In genomic region chr1:167936930-167937708, GRCh38 we compare ENCODE assay signal across 1 cellular context.
TF ChIP-seq lines count a peak whose summit lies in the region.

Gene MPC2 (minus strand): TSS chr1:167937072. CDS start chr1:167935841, 1,231 bp downstream.

TF ChIP-seq in H1, 55 proteins besides CTCF, POLR2A, EP300 and RAD21:
- peak; percentile 13; the same call in 1 of the 2 replicates for TF ChIP-seq KDM1A (IDR thresholded peaks at IDR 0.05; ENCODE audit: borderline replicate concordance, low read length)
- TF ChIP-seq TAF7 (optimal IDR thresholded peaks at IDR 0.05; ENCODE audit: borderline replicate concordance, low read depth, low read length): no peak
- TF ChIP-seq SUZ12 (IDR thresholded peaks at IDR 0.05; ENCODE audit: low read length): no peak
- no peak for TF ChIP-seq YY1 (IDR thresholded peaks at IDR 0.05; ENCODE audit: low read depth, low read length)
- TF ChIP-seq KDM5A (IDR thresholded peaks at IDR 0.05; ENCODE audit: low read length): 0 out of 2 replicates have a peak, but pooled peaks have one; percentile 8
- peak; percentile 28 for TF ChIP-seq SAP30 (IDR thresholded peaks at IDR 0.05; ENCODE audit: insufficient read depth, insufficient replicate concordance, low read length)
- peak; percentile 1; the same call in 1 of the 2 replicates for TF ChIP-seq BACH1 (IDR thresholded peaks at IDR 0.05; ENCODE audit: low read length)
- no peak for TF ChIP-seq CEBPB (IDR thresholded peaks at IDR 0.05; ENCODE audit: low read depth, low read length)
- TF ChIP-seq SP2 (IDR thresholded peaks at IDR 0.05; ENCODE audit: low read length): no peak
- TF ChIP-seq POU5F1 (IDR thresholded peaks at IDR 0.05; ENCODE audit: low read depth, low read length): no peak
- TF ChIP-seq EGR1 (IDR thresholded peaks at IDR 0.05; ENCODE audit: borderline replicate concordance, low read depth, low read length): no peak; the same call in 1 of the 2 replicates
- peak; percentile 81; the same call in 1 of the 2 replicates for TF ChIP-seq RBBP5 (IDR thresholded peaks at IDR 0.05; ENCODE audit: borderline replicate concordance, low read depth, low read length)
- TF ChIP-seq POLR2AphosphoS5 (IDR thresholded peaks at IDR 0.05; ENCODE audit: low read depth, low read length): no peak
- TF ChIP-seq ASH2L (IDR thresholded peaks at IDR 0.05; ENCODE audit: low read length): peak; percentile 35
- TF ChIP-seq GABPA (IDR thresholded peaks at IDR 0.05; ENCODE audit: borderline replicate concordance, insufficient read depth, low read length): no peak
- no peak for TF ChIP-seq JUN (IDR thresholded peaks at IDR 0.05; ENCODE audit: low read depth, low read length)
- TF ChIP-seq RNF2 (IDR thresholded peaks at IDR 0.05; ENCODE audit: borderline replicate concordance, low read depth, low read length, missing control alignments, poor library complexity, severe bottlenecking): no peak
- no peak for TF ChIP-seq SIX5 (IDR thresholded peaks at IDR 0.05; ENCODE audit: low read depth, low read length)
- 0 out of 4 replicates have a peak, but pooled peaks of 1 of the 2 experiments have one; percentile 17 for TF ChIP-seq HDAC2 (IDR thresholded peaks at IDR 0.05; ENCODE audit: borderline replicate concordance in 1 of 2, low read depth in 2 of 2, low read length in 2 of 2)
- TF ChIP-seq CTBP2 (IDR thresholded peaks at IDR 0.05; ENCODE audit: borderline replicate concordance, insufficient read depth, insufficient read length, low read length): no peak
- no peak for TF ChIP-seq CBX8 (IDR thresholded peaks at IDR 0.05; ENCODE audit: borderline replicate concordance, low read depth, low read length)
- TF ChIP-seq TAF1 (IDR thresholded peaks at IDR 0.05; ENCODE audit: low read depth, low read length): peak; percentile 74
- TF ChIP-seq USF2 (IDR thresholded peaks at IDR 0.05; ENCODE audit: low read length): no peak
- TF ChIP-seq SP1 (IDR thresholded peaks at IDR 0.05; ENCODE audit: low read depth, low read length): no peak
- TF ChIP-seq MAFK (IDR thresholded peaks at IDR 0.05; ENCODE audit: low read depth, low read length): no peak
- TF ChIP-seq TEAD4 (IDR thresholded peaks at IDR 0.05; ENCODE audit: low read depth, low read length): no peak
- TF ChIP-seq SIN3A (conservative IDR thresholded peaks at IDR 0.05 in 1 of 2, IDR thresholded peaks at IDR 0.05 in 1 of 2; ENCODE audit: low read depth in 1 of 2, low read length in 2 of 2): peak; percentile 41 to 63; a peak in 1 of 4 replicates
- TF ChIP-seq PHF8 (conservative IDR thresholded peaks at IDR 0.05; ENCODE audit: low read depth, low read length): peak; percentile 21; the same call in 1 of the 2 replicates
- peak; percentile 12 for TF ChIP-seq KDM4A (IDR thresholded peaks at IDR 0.05; ENCODE audit: low read depth, low read length, severe bottlenecking)
- no peak for TF ChIP-seq FOSL1 (IDR thresholded peaks at IDR 0.05; ENCODE audit: insufficient read depth, low read depth, low read length)
- TF ChIP-seq BCL11A (IDR thresholded peaks at IDR 0.05; ENCODE audit: low read depth in 2 of 2, low read length in 2 of 2): no peak
- TF ChIP-seq, protein P1, sequence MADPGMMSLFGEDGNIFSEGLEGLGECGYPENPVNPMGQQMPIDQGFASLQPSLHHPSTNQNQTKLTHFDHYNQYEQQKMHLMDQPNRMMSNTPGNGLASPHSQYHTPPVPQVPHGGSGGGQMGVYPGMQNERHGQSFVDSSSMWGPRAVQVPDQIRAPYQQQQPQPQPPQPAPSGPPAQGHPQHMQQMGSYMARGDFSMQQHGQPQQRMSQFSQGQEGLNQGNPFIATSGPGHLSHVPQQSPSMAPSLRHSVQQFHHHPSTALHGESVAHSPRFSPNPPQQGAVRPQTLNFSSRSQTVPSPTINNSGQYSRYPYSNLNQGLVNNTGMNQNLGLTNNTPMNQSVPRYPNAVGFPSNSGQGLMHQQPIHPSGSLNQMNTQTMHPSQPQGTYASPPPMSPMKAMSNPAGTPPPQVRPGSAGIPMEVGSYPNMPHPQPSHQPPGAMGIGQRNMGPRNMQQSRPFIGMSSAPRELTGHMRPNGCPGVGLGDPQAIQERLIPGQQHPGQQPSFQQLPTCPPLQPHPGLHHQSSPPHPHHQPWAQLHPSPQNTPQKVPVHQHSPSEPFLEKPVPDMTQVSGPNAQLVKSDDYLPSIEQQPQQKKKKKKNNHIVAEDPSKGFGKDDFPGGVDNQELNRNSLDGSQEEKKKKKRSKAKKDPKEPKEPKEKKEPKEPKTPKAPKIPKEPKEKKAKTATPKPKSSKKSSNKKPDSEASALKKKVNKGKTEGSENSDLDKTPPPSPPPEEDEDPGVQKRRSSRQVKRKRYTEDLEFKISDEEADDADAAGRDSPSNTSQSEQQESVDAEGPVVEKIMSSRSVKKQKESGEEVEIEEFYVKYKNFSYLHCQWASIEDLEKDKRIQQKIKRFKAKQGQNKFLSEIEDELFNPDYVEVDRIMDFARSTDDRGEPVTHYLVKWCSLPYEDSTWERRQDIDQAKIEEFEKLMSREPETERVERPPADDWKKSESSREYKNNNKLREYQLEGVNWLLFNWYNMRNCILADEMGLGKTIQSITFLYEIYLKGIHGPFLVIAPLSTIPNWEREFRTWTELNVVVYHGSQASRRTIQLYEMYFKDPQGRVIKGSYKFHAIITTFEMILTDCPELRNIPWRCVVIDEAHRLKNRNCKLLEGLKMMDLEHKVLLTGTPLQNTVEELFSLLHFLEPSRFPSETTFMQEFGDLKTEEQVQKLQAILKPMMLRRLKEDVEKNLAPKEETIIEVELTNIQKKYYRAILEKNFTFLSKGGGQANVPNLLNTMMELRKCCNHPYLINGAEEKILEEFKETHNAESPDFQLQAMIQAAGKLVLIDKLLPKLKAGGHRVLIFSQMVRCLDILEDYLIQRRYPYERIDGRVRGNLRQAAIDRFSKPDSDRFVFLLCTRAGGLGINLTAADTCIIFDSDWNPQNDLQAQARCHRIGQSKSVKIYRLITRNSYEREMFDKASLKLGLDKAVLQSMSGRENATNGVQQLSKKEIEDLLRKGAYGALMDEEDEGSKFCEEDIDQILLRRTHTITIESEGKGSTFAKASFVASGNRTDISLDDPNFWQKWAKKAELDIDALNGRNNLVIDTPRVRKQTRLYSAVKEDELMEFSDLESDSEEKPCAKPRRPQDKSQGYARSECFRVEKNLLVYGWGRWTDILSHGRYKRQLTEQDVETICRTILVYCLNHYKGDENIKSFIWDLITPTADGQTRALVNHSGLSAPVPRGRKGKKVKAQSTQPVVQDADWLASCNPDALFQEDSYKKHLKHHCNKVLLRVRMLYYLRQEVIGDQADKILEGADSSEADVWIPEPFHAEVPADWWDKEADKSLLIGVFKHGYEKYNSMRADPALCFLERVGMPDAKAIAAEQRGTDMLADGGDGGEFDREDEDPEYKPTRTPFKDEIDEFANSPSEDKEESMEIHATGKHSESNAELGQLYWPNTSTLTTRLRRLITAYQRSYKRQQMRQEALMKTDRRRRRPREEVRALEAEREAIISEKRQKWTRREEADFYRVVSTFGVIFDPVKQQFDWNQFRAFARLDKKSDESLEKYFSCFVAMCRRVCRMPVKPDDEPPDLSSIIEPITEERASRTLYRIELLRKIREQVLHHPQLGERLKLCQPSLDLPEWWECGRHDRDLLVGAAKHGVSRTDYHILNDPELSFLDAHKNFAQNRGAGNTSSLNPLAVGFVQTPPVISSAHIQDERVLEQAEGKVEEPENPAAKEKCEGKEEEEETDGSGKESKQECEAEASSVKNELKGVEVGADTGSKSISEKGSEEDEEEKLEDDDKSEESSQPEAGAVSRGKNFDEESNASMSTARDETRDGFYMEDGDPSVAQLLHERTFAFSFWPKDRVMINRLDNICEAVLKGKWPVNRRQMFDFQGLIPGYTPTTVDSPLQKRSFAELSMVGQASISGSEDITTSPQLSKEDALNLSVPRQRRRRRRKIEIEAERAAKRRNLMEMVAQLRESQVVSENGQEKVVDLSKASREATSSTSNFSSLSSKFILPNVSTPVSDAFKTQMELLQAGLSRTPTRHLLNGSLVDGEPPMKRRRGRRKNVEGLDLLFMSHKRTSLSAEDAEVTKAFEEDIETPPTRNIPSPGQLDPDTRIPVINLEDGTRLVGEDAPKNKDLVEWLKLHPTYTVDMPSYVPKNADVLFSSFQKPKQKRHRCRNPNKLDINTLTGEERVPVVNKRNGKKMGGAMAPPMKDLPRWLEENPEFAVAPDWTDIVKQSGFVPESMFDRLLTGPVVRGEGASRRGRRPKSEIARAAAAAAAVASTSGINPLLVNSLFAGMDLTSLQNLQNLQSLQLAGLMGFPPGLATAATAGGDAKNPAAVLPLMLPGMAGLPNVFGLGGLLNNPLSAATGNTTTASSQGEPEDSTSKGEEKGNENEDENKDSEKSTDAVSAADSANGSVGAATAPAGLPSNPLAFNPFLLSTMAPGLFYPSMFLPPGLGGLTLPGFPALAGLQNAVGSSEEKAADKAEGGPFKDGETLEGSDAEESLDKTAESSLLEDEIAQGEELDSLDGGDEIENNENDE (IDR thresholded peaks at IDR 0.05; ENCODE audit: insufficient replicate concordance, low read length): no peak
- TF ChIP-seq RFX5 (IDR thresholded peaks at IDR 0.05; ENCODE audit: borderline replicate concordance, low read depth, low read length): no peak
TF ChIP-seq in H1: peak in this region for 11.
